In the genomic region with DNA sequence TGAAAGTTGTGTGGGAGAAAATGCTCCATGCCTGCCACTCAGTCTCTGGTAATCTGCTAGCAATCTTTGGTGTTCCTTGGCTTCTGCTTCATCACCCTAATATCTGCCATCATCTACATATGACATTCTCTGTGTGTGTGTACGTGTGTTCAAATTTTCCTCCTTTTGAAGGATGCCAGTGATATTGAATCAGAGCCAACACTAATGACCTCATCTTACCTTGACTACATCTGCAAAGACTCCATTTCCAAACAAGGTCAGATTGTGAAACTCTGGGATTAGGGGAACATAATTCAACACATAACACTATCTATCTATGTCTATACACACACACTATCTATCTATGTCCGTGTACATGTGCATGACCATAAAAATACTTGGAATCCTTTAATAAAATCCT, we compare ENCODE assay signal across 21 cellular contexts.
"Had no signal": no experiment of that assay in that cellular context is flagged by ENCODE, and none has a peak within 500 bp of the region (broad histone marks: within the 10 kb centered on the region; RNA-seq: fewer than 3 reads in every experiment).

No MANE protein-coding gene starts in this region.

- H3K4me3 ChIP-seq: gastroesophageal sphincter, heart right ventricle, ovary had no signal

- H3K27ac Mint-ChIP-seq: activated CD8-positive, alpha-beta memory T cell treated with anti-CD3 and anti-CD28 coated beads, Interleukin-2, amount 10 ng/mL, durations not matched to agents 7 days and 5 days; activated naive CD4-positive, alpha-beta T cell treated with anti-CD3 and anti-CD28 coated beads, Interleukin-2, amount 50 U/mL, for 24 hours; activated T-cell treated with anti-CD3 and anti-CD28 coated beads, Interleukin-2, amount 50 U/mL, for 24 hours; effector memory CD8-positive, alpha-beta T cell; stimulated activated memory B cell treated with anti-CD40 and anti-IgM and Interleukin-4, amounts not matched to agents 10 μg/mL and 1 μg/mL and 100 μg/mL, for 72 hours; T-cell had no signal

- H3K9me3 Mint-ChIP-seq: activated naive CD4-positive, alpha-beta T cell treated with anti-CD3 and anti-CD28 coated beads, Interleukin-2, amount 50 U/mL, for 24 hours; activated T-cell treated with anti-CD3 and anti-CD28 coated beads, Interleukin-2, amount 50 U/mL, for 24 hours; brain; T-cell had no signal

- H3K27me3 ChIP-seq: gastroesophageal sphincter, heart right ventricle, ovary had no signal

- H3K9me3 ChIP-seq: gastroesophageal sphincter, heart right ventricle, ovary had no signal

- H3K36me3 Mint-ChIP-seq: activated CD8-positive, alpha-beta memory T cell treated with anti-CD3 and anti-CD28 coated beads, Interleukin-2, amount 10 ng/mL, durations not matched to agents 7 days and 5 days; activated naive CD4-positive, alpha-beta T cell treated with anti-CD3 and anti-CD28 coated beads, Interleukin-2, amount 50 U/mL, for 24 hours; brain; naive B cell; stimulated activated memory B cell treated with anti-CD40 and anti-IgM and Interleukin-4, amounts not matched to agents 10 μg/mL and 1 μg/mL and 100 μg/mL, for 72 hours; T-cell had no signal

- ATAC-seq: activated CD8-positive, alpha-beta memory T cell treated with anti-CD3 and anti-CD28 coated beads, Interleukin-2, amount 10 ng/mL, durations not matched to agents 7 days and 5 days; effector memory CD8-positive, alpha-beta T cell; gastroesophageal sphincter; heart right ventricle; sciatic nerve; stimulated activated memory B cell treated with anti-CD40 and anti-IgM and Interleukin-4, amounts not matched to agents 10 μg/mL and 1 μg/mL and 100 μg/mL, for 72 hours; T-cell had no signal

- DNase-seq: activated CD4-positive, alpha-beta T cell treated with anti-CD3 and anti-CD28 coated beads, Interleukin-2, amount 50 U/mL, for 4 hours; activated CD4-positive, CD25-positive, alpha-beta regulatory T cell treated with anti-CD3 and anti-CD28 coated beads, Interleukin-2, amount 50 U/mL, for 72 hours; activated CD8-positive, alpha-beta memory T cell treated with anti-CD3 and anti-CD28 coated beads, Interleukin-2, amount 10 ng/mL, durations not matched to agents 7 days and 5 days; activated effector memory CD4-positive, alpha-beta T cell treated with anti-CD3 and anti-CD28 coated beads, Interleukin-2, amount 50 U/mL, for 16 hours; activated T-cell treated with anti-CD3 and anti-CD28 coated beads, Interleukin-2, amount 50 U/mL, for 24 hours; amygdala; effector memory CD8-positive, alpha-beta T cell; heart right ventricle; mammary epithelial cell; naive B cell; ovary; stimulated activated CD4-positive, alpha-beta T cell treated with anti-CD3 and anti-CD28 coated beads, Interleukin-12 subunit alpha, Interleukin-12 subunit beta, amount 100 ng/mL, for 4 hours; stimulated activated CD4-positive, alpha-beta T cell treated with anti-CD3 and anti-CD28 coated beads, Interleukin-2, amount 100 ng/mL, for 24 hours; T-cell had no signal

- H3K27ac ChIP-seq: epithelial cell of prostate, gastroesophageal sphincter, ovary had no signal

- H3K36me3 ChIP-seq: gastroesophageal sphincter, heart right ventricle, ovary had no signal

- FAIRE-seq: islet of Langerhans had no signal

- H3K4me1 Mint-ChIP-seq: activated CD8-positive, alpha-beta memory T cell treated with anti-CD3 and anti-CD28 coated beads, Interleukin-2, amount 10 ng/mL, durations not matched to agents 7 days and 5 days; activated naive CD4-positive, alpha-beta T cell treated with anti-CD3 and anti-CD28 coated beads, Interleukin-2, amount 50 U/mL, for 24 hours; brain; stimulated activated memory B cell treated with anti-CD40 and anti-IgM and Interleukin-4, amounts not matched to agents 10 μg/mL and 1 μg/mL and 100 μg/mL, for 72 hours had no signal

- H3K4me3 Mint-ChIP-seq: activated CD8-positive, alpha-beta memory T cell treated with anti-CD3 and anti-CD28 coated beads, Interleukin-2, amount 10 ng/mL, durations not matched to agents 7 days and 5 days; activated naive CD4-positive, alpha-beta T cell treated with anti-CD3 and anti-CD28 coated beads, Interleukin-2, amount 50 U/mL, for 24 hours; activated T-cell treated with anti-CD3 and anti-CD28 coated beads, Interleukin-2, amount 50 U/mL, for 24 hours; brain; effector memory CD8-positive, alpha-beta T cell; naive B cell; stimulated activated memory B cell treated with anti-CD40 and anti-IgM and Interleukin-4, amounts not matched to agents 10 μg/mL and 1 μg/mL and 100 μg/mL, for 72 hours; T-cell had no signal
